ENCODE assay signal across 34 cellular contexts in the genomic region with DNA sequence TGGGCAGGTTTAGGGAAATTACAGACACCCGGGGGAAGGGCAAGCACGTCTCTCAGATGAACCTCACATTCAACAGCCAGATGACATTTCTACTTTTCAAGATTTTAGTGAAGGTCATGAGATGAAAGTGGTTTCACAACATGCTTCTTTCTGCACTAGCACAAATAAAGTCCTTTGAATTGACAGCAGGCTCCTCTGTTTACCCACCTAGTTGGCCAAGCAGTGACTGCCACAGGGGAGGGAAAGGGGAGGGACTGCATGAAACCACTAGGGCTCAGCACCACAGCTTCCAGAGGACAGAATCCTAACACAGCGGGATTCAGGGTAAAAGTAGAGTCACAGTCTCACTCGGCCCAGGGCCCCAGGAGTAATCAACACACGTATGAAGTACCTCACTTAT. TPM values are rescaled to one million over a fixed set of nuclear protein-coding genes. Genes with fewer than 3 reads are reported as not detected.
"Had no signal": no experiment of that assay in that cellular context is flagged by ENCODE, and none has a peak within 500 bp of the region (broad histone marks: within the 10 kb centered on the region; RNA-seq: fewer than 3 reads in every experiment).

No MANE protein-coding gene starts in this region.

- H3K4me1 Mint-ChIP-seq: brain; naive thymus-derived CD4-positive, alpha-beta T cell; neural crest cell; stimulated activated memory B cell treated with anti-CD40 and anti-IgM and Interleukin-4, amounts not matched to agents 10 μg/mL and 1 μg/mL and 100 μg/mL, for 72 hours; stimulated activated naive CD8-positive, alpha-beta T cell treated with anti-CD3 and anti-CD28 coated beads, Interleukin-15, amount 100 ng/mL, for 72 hours had no signal

- H3K9me3 Mint-ChIP-seq: activated T-cell treated with anti-CD3 and anti-CD28 coated beads, Interleukin-2, amount 50 U/mL, for 72 hours; naive thymus-derived CD4-positive, alpha-beta T cell; neural crest cell; stimulated activated memory B cell treated with anti-CD40 and anti-IgM and Interleukin-4, amounts not matched to agents 10 μg/mL and 1 μg/mL and 100 μg/mL, for 72 hours; stimulated activated naive CD8-positive, alpha-beta T cell treated with anti-CD3 and anti-CD28 coated beads, Interleukin-15, amount 100 ng/mL, for 72 hours; type B pancreatic cell had no signal

- H3K27me3 ChIP-seq: cardiac muscle cell, gastrocnemius medialis, sigmoid colon, vagina had no signal

- H3K4me3 Mint-ChIP-seq: activated naive CD8-positive, alpha-beta T cell; activated T-cell treated with anti-CD3 and anti-CD28 coated beads, Interleukin-2, amount 50 U/mL, for 72 hours; brain; mesothelial cell of epicardium; naive thymus-derived CD4-positive, alpha-beta T cell; neural crest cell; stimulated activated memory B cell treated with anti-CD40 and anti-IgM and Interleukin-4, amounts not matched to agents 10 μg/mL and 1 μg/mL and 100 μg/mL, for 72 hours; stimulated activated naive CD8-positive, alpha-beta T cell treated with anti-CD3 and anti-CD28 coated beads, Interleukin-15, amount 100 ng/mL, for 72 hours; type B pancreatic cell had no signal

- H3K36me3 Mint-ChIP-seq: brain; mesothelial cell of epicardium; naive thymus-derived CD4-positive, alpha-beta T cell; stimulated activated memory B cell treated with anti-CD40 and anti-IgM and Interleukin-4, amounts not matched to agents 10 μg/mL and 1 μg/mL and 100 μg/mL, for 72 hours; type B pancreatic cell had no signal

- H3K27me3 Mint-ChIP-seq: activated naive CD8-positive, alpha-beta T cell; brain; stimulated activated memory B cell treated with anti-CD40 and anti-IgM and Interleukin-4, amounts not matched to agents 10 μg/mL and 1 μg/mL and 100 μg/mL, for 72 hours; stimulated activated naive CD8-positive, alpha-beta T cell treated with anti-CD3 and anti-CD28 coated beads, Interleukin-15, amount 100 ng/mL, for 72 hours; type B pancreatic cell had no signal

- ATAC-seq: activated T-cell treated with anti-CD3 and anti-CD28 coated beads, Interleukin-2, amount 50 U/mL, for 72 hours; gastrocnemius medialis; naive thymus-derived CD4-positive, alpha-beta T cell; pancreas; stimulated activated memory B cell treated with anti-CD40 and anti-IgM and Interleukin-4, amounts not matched to agents 10 μg/mL and 1 μg/mL and 100 μg/mL, for 72 hours; stimulated activated naive CD8-positive, alpha-beta T cell treated with anti-CD3 and anti-CD28 coated beads, Interleukin-15, amount 100 ng/mL, for 72 hours had no signal

- H3K4me3 ChIP-seq: cardiac muscle cell, coronary artery, dorsolateral prefrontal cortex, gastrocnemius medialis, pancreas, prostate gland, sigmoid colon, vagina had no signal

- DNase-seq: activated CD4-positive, alpha-beta T cell treated with anti-CD3 and anti-CD28 coated beads for 4 hours; activated CD4-positive, alpha-beta T cell treated with anti-CD3 and anti-CD28 coated beads, Interleukin-2, amount 50 U/mL, for 4 hours; activated naive CD4-positive, alpha-beta T cell; activated T-cell treated with anti-CD3 and anti-CD28 coated beads for 4 hours; activated T-cell treated with anti-CD3 and anti-CD28 coated beads, Interleukin-2, amount 50 U/mL, for 72 hours; aorta; cerebellar nuclear complex; dorsolateral prefrontal cortex; effector memory CD4-positive, alpha-beta T cell; erythroblast; gastrocnemius medialis; hippocampal formation; naive thymus-derived CD4-positive, alpha-beta T cell; nucleus accumbens; pancreas; retina; sigmoid colon; small intestine; stimulated activated CD4-positive, alpha-beta T cell treated with anti-CD3 and anti-CD28 coated beads, Interleukin-1b, Interleukin-23, amount 100 ng/mL, for 48 hours; stimulated activated CD4-positive, alpha-beta T cell treated with anti-CD3 and anti-CD28 coated beads, Interleukin-4, amount 100 ng/mL, for 4 hours; stimulated activated CD8-positive, alpha-beta memory T cell treated with anti-CD3 and anti-CD28 coated beads, Interleukin-4, amount 100 ng/mL, for 48 hours; stimulated activated naive CD8-positive, alpha-beta T cell treated with anti-CD3 and anti-CD28 coated beads, Interleukin-15, amount 100 ng/mL, for 72 hours; substantia nigra had no signal

- H3K27ac ChIP-seq: cardiac muscle cell, coronary artery, dorsolateral prefrontal cortex, gastrocnemius medialis, pancreas, prostate gland, sigmoid colon, vagina had no signal

- FAIRE-seq: islet of Langerhans, small intestine had no signal

- H3K27ac Mint-ChIP-seq: activated naive CD8-positive, alpha-beta T cell; activated T-cell treated with anti-CD3 and anti-CD28 coated beads, Interleukin-2, amount 50 U/mL, for 72 hours; brain; mesothelial cell of epicardium; naive thymus-derived CD4-positive, alpha-beta T cell; stimulated activated memory B cell treated with anti-CD40 and anti-IgM and Interleukin-4, amounts not matched to agents 10 μg/mL and 1 μg/mL and 100 μg/mL, for 72 hours; stimulated activated naive CD8-positive, alpha-beta T cell treated with anti-CD3 and anti-CD28 coated beads, Interleukin-15, amount 100 ng/mL, for 72 hours; type B pancreatic cell had no signal

- H3K9me3 ChIP-seq: gastrocnemius medialis, pancreas, prostate gland, sigmoid colon, vagina had no signal

- H3K4me1 ChIP-seq: gastrocnemius medialis, pancreas, prostate gland, sigmoid colon, vagina had no signal

- H3K36me3 ChIP-seq: cardiac muscle cell, gastrocnemius medialis, pancreas, prostate gland, sigmoid colon, vagina had no signal

RNA-seq across cellular contexts. Expression of gene RAB40A, which starts 6.2 kb away (rescaled TPM):
- total RNA-seq: gastrocnemius medialis had no signal
